In the genomic region with DNA sequence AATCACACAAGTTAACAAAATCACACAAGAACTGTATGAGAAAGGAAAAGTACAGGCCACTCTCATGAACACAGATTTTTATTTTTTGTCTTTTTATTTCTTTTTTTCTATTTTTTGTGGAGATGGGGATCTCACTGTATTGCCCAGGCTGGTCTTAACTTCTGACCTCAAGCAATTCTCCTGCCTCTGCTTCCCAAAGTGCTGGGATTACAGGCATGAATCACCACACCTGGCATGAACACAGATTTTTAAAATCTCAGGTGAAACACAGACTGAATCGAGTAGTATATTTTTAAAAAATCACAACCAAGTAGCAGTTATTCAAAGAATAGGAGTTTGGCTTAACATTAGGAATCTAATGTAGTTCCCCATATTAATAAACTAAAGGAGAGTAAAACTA, we compare ENCODE assay signal across 35 cellular contexts. TPM values are rescaled to one million over a fixed set of nuclear protein-coding genes. Genes with fewer than 3 reads are reported as not detected.
"Had no signal": no experiment of that assay in that cellular context is flagged by ENCODE, and none has a peak within 500 bp of the region (broad histone marks: within the 10 kb centered on the region; RNA-seq: fewer than 3 reads in every experiment).

No MANE protein-coding gene starts in this region.

- H3K4me1 ChIP-seq: ascending aorta had no signal

- H3K27ac Mint-ChIP-seq: activated B cell treated with CpG ODN at 0.5 μM for 24 hours; activated CD4-positive, alpha-beta memory T cell treated with anti-CD3 and anti-CD28 coated beads for 36 hours; activated CD4-positive, alpha-beta T cell treated with anti-CD3 and anti-CD28 coated beads, Interleukin-2, amount 10 ng/mL, durations not matched to agents 24 days and 14 days; activated CD8-positive, alpha-beta memory T cell treated with anti-CD3 and anti-CD28 coated beads, Interleukin-2, amount 10 ng/mL, durations not matched to agents 7 days and 5 days; activated CD8-positive, alpha-beta T cell treated with anti-CD3 and anti-CD28 coated beads, Interleukin-2, amount 10 ng/mL, durations not matched to agents 7 days and 5 days; activated naive CD4-positive, alpha-beta T cell treated with anti-CD3 and anti-CD28 coated beads, Interleukin-2, amount 10 ng/mL, durations not matched to agents 7 days and 5 days; activated naive CD4-positive, alpha-beta T cell treated with anti-CD3 and anti-CD28 coated beads, Interleukin-2, amount 50 U/mL, for 24 hours; activated naive CD8-positive, alpha-beta T cell; activated naive CD8-positive, alpha-beta T cell treated with anti-CD3 and anti-CD28 coated beads, Interleukin-2, amount 10 ng/mL, durations not matched to agents 7 days and 5 days; activated naive CD8-positive, alpha-beta T cell treated with anti-CD3 and anti-CD28 coated beads, Interleukin-2, amount 50 U/mL, for 24 hours; activated T-cell treated with anti-CD3 and anti-CD28 coated beads, Interleukin-2, amount 50 U/mL, for 24 hours; activated T-helper 2 cell treated with anti-CD3 and anti-CD28 coated beads, Interferon-gamma antibody, Interleukin-2, Interleukin-4, amounts not matched to agents 10 μg/mL and 5 μg/mL and 100 μg/mL, durations not matched to agents 14 hours and 24 hours and 36 hours; brain; T-cell; T-helper 2 cell treated with Interferon-gamma antibody and Interleukin-4, amounts not matched to agents 5 μg/mL and 100 μg/mL, for 36 hours had no signal

- H3K27ac ChIP-seq: ascending aorta, VCaP had no signal

- H3K4me3 ChIP-seq: ascending aorta had no signal

- ATAC-seq: activated CD8-positive, alpha-beta memory T cell treated with anti-CD3 and anti-CD28 coated beads, Interleukin-2, amount 10 ng/mL, durations not matched to agents 7 days and 5 days; activated CD8-positive, alpha-beta T cell treated with anti-CD3 and anti-CD28 coated beads, Interleukin-2, amount 10 ng/mL, durations not matched to agents 7 days and 5 days; activated naive CD8-positive, alpha-beta T cell treated with anti-CD3 and anti-CD28 coated beads, Interleukin-2, amount 50 U/mL, for 24 hours; T-cell had no signal

- DNase-seq: activated B cell treated with CpG ODN at 0.5 μM for 24 hours; activated CD4-positive, alpha-beta memory T cell treated with anti-CD3 and anti-CD28 coated beads for 36 hours; activated CD4-positive, alpha-beta T cell treated with anti-CD3 and anti-CD28 coated beads for 4 hours; activated CD4-positive, alpha-beta T cell treated with anti-CD3 and anti-CD28 coated beads, Interleukin-2, amount 10 ng/mL, durations not matched to agents 24 days and 14 days; activated CD4-positive, alpha-beta T cell treated with anti-CD3 and anti-CD28 coated beads, Interleukin-2, amount 50 U/mL, for 1 hour; activated CD4-positive, alpha-beta T cell treated with anti-CD3 and anti-CD28 coated beads, Interleukin-2, amount 50 U/mL, for 4 hours; activated CD4-positive, CD25-positive, alpha-beta regulatory T cell treated with anti-CD3 and anti-CD28 coated beads, Interleukin-2, amount 50 U/mL, for 72 hours; activated CD8-positive, alpha-beta memory T cell treated with anti-CD3 and anti-CD28 coated beads for 24 hours; activated CD8-positive, alpha-beta memory T cell treated with anti-CD3 and anti-CD28 coated beads, Interleukin-2, amount 10 ng/mL, durations not matched to agents 7 days and 5 days; activated CD8-positive, alpha-beta memory T cell treated with anti-CD3 and anti-CD28 coated beads, Interleukin-2, amount 50 U/mL, for 48 hours; activated CD8-positive, alpha-beta T cell treated with anti-CD3 and anti-CD28 coated beads, Interleukin-2, amount 10 ng/mL, durations not matched to agents 7 days and 5 days; activated effector memory CD4-positive, alpha-beta T cell treated with Interleukin-2 at 50 U/mL for 16 hours; activated gamma-delta T cell; activated naive CD4-positive, alpha-beta T cell treated with anti-CD3 and anti-CD28 coated beads, Interleukin-2, amount 10 ng/mL, durations not matched to agents 7 days and 5 days; activated naive CD4-positive, alpha-beta T cell treated with Interleukin-2 at 50 U/mL for 16 hours; activated naive CD8-positive, alpha-beta T cell treated with anti-CD3 and anti-CD28 coated beads, Interleukin-2, amount 10 ng/mL, durations not matched to agents 7 days and 5 days; activated naive CD8-positive, alpha-beta T cell treated with anti-CD3 and anti-CD28 coated beads, Interleukin-2, amount 50 U/mL, for 24 hours; activated T-cell treated with anti-CD3 and anti-CD28 coated beads, Interleukin-2, amount 50 U/mL, for 24 hours; activated T-cell treated with anti-CD3 and anti-CD28 coated beads, Interleukin-2, amount 50 U/mL, for 48 hours; amygdala; anterior cingulate cortex; central memory CD4-positive, alpha-beta T cell; T-cell; T-helper 2 cell; T-helper 9 cell had no signal

- H3K27me3 Mint-ChIP-seq: activated B cell treated with CpG ODN at 0.5 μM for 24 hours; activated CD4-positive, alpha-beta memory T cell treated with anti-CD3 and anti-CD28 coated beads for 36 hours; activated CD4-positive, alpha-beta T cell treated with anti-CD3 and anti-CD28 coated beads, Interleukin-2, amount 10 ng/mL, durations not matched to agents 24 days and 14 days; activated CD8-positive, alpha-beta memory T cell treated with anti-CD3 and anti-CD28 coated beads, Interleukin-2, amount 10 ng/mL, durations not matched to agents 7 days and 5 days; activated naive CD4-positive, alpha-beta T cell treated with anti-CD3 and anti-CD28 coated beads, Interleukin-2, amount 10 ng/mL, durations not matched to agents 7 days and 5 days; activated naive CD4-positive, alpha-beta T cell treated with anti-CD3 and anti-CD28 coated beads, Interleukin-2, amount 50 U/mL, for 24 hours; activated naive CD8-positive, alpha-beta T cell; activated naive CD8-positive, alpha-beta T cell treated with anti-CD3 and anti-CD28 coated beads, Interleukin-2, amount 10 ng/mL, durations not matched to agents 7 days and 5 days; activated naive CD8-positive, alpha-beta T cell treated with anti-CD3 and anti-CD28 coated beads, Interleukin-2, amount 50 U/mL, for 24 hours; activated T-cell treated with anti-CD3 and anti-CD28 coated beads, Interleukin-2, amount 50 U/mL, for 24 hours; brain; T-cell had no signal

- H3K27me3 ChIP-seq: ascending aorta had no signal

- FAIRE-seq: TTC549 had no signal

- H3K9me3 ChIP-seq: ascending aorta had no signal

- H3K4me3 Mint-ChIP-seq: activated B cell treated with CpG ODN at 0.5 μM for 24 hours; activated CD4-positive, alpha-beta memory T cell treated with anti-CD3 and anti-CD28 coated beads for 36 hours; activated CD4-positive, alpha-beta T cell treated with anti-CD3 and anti-CD28 coated beads, Interleukin-2, amount 10 ng/mL, durations not matched to agents 24 days and 14 days; activated CD8-positive, alpha-beta memory T cell treated with anti-CD3 and anti-CD28 coated beads, Interleukin-2, amount 10 ng/mL, durations not matched to agents 7 days and 5 days; activated CD8-positive, alpha-beta T cell treated with anti-CD3 and anti-CD28 coated beads, Interleukin-2, amount 10 ng/mL, durations not matched to agents 7 days and 5 days; activated naive CD4-positive, alpha-beta T cell treated with anti-CD3 and anti-CD28 coated beads, Interleukin-2, amount 10 ng/mL, durations not matched to agents 7 days and 5 days; activated naive CD4-positive, alpha-beta T cell treated with anti-CD3 and anti-CD28 coated beads, Interleukin-2, amount 50 U/mL, for 24 hours; activated naive CD8-positive, alpha-beta T cell; activated naive CD8-positive, alpha-beta T cell treated with anti-CD3 and anti-CD28 coated beads, Interleukin-2, amount 10 ng/mL, durations not matched to agents 7 days and 5 days; activated naive CD8-positive, alpha-beta T cell treated with anti-CD3 and anti-CD28 coated beads, Interleukin-2, amount 50 U/mL, for 24 hours; activated T-cell treated with anti-CD3 and anti-CD28 coated beads, Interleukin-2, amount 50 U/mL, for 24 hours; brain; T-cell; T-helper 2 cell treated with Interferon-gamma antibody and Interleukin-4, amounts not matched to agents 5 μg/mL and 100 μg/mL, for 36 hours had no signal

- H3K4me1 Mint-ChIP-seq: brain had no signal

- H3K9me3 Mint-ChIP-seq: activated B cell treated with CpG ODN at 0.5 μM for 24 hours; activated CD4-positive, alpha-beta memory T cell treated with anti-CD3 and anti-CD28 coated beads for 36 hours; activated T-cell treated with anti-CD3 and anti-CD28 coated beads, Interleukin-2, amount 50 U/mL, for 24 hours; T-cell had no signal

RNA-seq across cellular contexts. Expression of a gene that starts 35.7 kb away (rescaled TPM):
- total RNA-seq: activated B cell treated with CpG ODN at 0.5 μM for 24 hours; activated CD4-positive, alpha-beta memory T cell treated with anti-CD3 and anti-CD28 coated beads for 36 hours; activated CD4-positive, alpha-beta T cell treated with anti-CD3 and anti-CD28 coated beads, Interleukin-2, amount 10 ng/mL, durations not matched to agents 24 days and 14 days; activated CD8-positive, alpha-beta memory T cell treated with anti-CD3 and anti-CD28 coated beads, Interleukin-2, amount 10 ng/mL, durations not matched to agents 7 days and 5 days; activated CD8-positive, alpha-beta T cell treated with anti-CD3 and anti-CD28 coated beads, Interleukin-2, amount 10 ng/mL, durations not matched to agents 7 days and 5 days; activated naive CD8-positive, alpha-beta T cell treated with anti-CD3 and anti-CD28 coated beads, Interleukin-2, amount 10 ng/mL, durations not matched to agents 7 days and 5 days; activated T-helper 2 cell treated with anti-CD3 and anti-CD28 coated beads, Interferon-gamma antibody, Interleukin-2, Interleukin-4, amounts not matched to agents 10 μg/mL and 5 μg/mL and 100 μg/mL, durations not matched to agents 14 hours and 24 hours and 36 hours; ascending aorta; cerebellum; T-helper 1 cell treated with Interleukin-12 subunit alpha and Interleukin-12 subunit beta and Interleukin-4 antibody, amounts not matched to agents 30 ng/mL and 1 ng/mL, for 36 hours had no signal
